ENCODE assay signal across 20 cellular contexts in the genomic region with DNA sequence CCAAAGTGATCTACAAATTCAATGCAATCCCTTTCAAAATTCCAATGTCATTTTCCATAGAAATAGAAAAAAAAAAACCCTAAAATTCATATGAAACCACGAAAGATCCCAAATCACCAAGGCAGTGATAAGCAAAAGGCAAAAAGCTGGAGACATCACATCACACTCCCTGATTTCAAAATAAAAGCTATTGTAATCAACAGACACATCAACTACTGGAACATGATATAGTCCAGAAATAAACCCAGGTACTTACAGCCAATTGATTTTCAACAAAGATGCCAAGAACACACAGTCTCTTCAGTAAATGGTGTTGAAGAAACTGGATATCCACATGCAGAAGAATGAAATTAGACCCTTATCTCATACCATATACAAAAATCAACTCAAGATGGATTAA.
"Had no signal": no experiment of that assay in that cellular context is flagged by ENCODE, and none has a peak within 500 bp of the region (broad histone marks: within the 10 kb centered on the region; RNA-seq: fewer than 3 reads in every experiment).

No MANE protein-coding gene starts in this region.

- DNase-seq: dorsolateral prefrontal cortex; effector CD4-positive, alpha-beta T cell; foreskin fibroblast; heart left ventricle; kidney; natural killer cell; occipital lobe; pancreas; right lobe of liver; stimulated activated CD4-positive, alpha-beta T cell treated with anti-CD3 and anti-CD28 coated beads, Interleukin-2, amount 100 ng/mL, for 24 hours; stimulated activated CD4-positive, alpha-beta T cell treated with anti-CD3 and anti-CD28 coated beads, Interleukin-4, amount 100 ng/mL, for 24 hours; stimulated activated naive CD4-positive, alpha-beta T cell treated with Interleukin-2 at 50 U/mL for 16 hours; stomach; testis; tibial artery had no signal

- ATAC-seq: gastroesophageal sphincter; heart left ventricle; left lobe of liver; natural killer cell; pancreas; right lobe of liver; stimulated activated effector memory CD8-positive, alpha-beta T cell treated with anti-CD3 and anti-CD28 coated beads, Interleukin-12 subunit alpha, Interleukin-12 subunit beta, amount 100 ng/mL, for 72 hours had no signal

- H3K36me3 ChIP-seq: pancreas had no signal

- H3K4me3 ChIP-seq: dorsolateral prefrontal cortex, gastroesophageal sphincter, heart left ventricle, hepatocyte, lung, pancreas, right lobe of liver, stomach, testis, tibial artery had no signal

- H3K27me3 ChIP-seq: dorsolateral prefrontal cortex, gastroesophageal sphincter, heart left ventricle, hepatocyte, pancreas, right lobe of liver, stomach, testis, tibial artery had no signal

- H3K9me3 ChIP-seq: pancreas, testis, tibial artery had no signal

- H3K27ac ChIP-seq: dorsolateral prefrontal cortex, gastroesophageal sphincter, heart left ventricle, hepatocyte, pancreas, right lobe of liver, stomach, testis, tibial artery had no signal

- H3K4me1 ChIP-seq: heart left ventricle, pancreas, right lobe of liver, testis, tibial artery had no signal
